ENCODE assay signal across 8 cellular contexts in the genomic region with DNA sequence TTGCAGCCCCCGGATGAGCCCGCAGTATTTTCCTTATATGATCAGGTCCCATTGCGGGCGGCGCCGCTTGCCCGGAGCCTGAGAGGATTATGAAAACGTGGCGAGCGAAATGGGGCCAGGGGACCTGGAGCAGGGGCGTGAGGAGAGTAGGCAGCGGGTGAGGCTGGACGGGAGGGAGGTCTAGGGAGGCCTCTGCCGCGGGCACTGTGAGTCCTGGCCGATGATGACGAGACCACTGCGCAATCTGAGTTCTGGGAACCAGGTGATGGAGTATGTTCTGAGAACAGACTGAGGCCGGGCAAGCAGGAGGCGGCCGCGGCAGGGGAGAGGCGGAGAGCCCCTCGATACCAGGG. TPM values are rescaled to one million over a fixed set of nuclear protein-coding genes. Genes with fewer than 3 reads are reported as not detected.
DNase-seq lines count a peak whose midpoint lies in the region; ATAC-seq and TF ChIP-seq lines count a peak whose summit lies in the region.

No MANE protein-coding gene starts in this region.

- no peaks in the 10 kb centered on the region for H3K9me3 ChIP-seq in uterus

- H3K27me3 ChIP-seq in uterus, result no peaks in the 10 kb centered on the region

- peak overlapping the region; percentile 89 for H3K4me3 Mint-ChIP-seq in activated T-helper 2 cell treated with anti-CD3 and anti-CD28 coated beads, Interferon-gamma antibody, Interleukin-2, Interleukin-4, amounts not matched to agents 10 μg/mL and 5 μg/mL and 100 μg/mL, durations not matched to agents 14 hours and 24 hours and 36 hours (ENCODE audit: low read depth)
- H3K4me3 Mint-ChIP-seq in osteocyte (ENCODE audit: unreplicated experiment), result peak overlapping the region; percentile 96

- peak overlapping the region; percentile 83 to 95 for H3K27ac ChIP-seq in uterus

- TF ChIP-seq CTCF in osteocyte (IDR thresholded peaks at IDR 0.05), result no peak
- TF ChIP-seq CTCF in uterus (IDR thresholded peaks at IDR 0.05), result no peak

- H3K4me1 Mint-ChIP-seq in activated T-helper 2 cell treated with anti-CD3 and anti-CD28 coated beads, Interferon-gamma antibody, Interleukin-2, Interleukin-4, amounts not matched to agents 10 μg/mL and 5 μg/mL and 100 μg/mL, durations not matched to agents 14 hours and 24 hours and 36 hours (ENCODE audit: low read depth), result peaks cover 56% of the 10 kb centered on the region
- H3K4me1 Mint-ChIP-seq in osteocyte (ENCODE audit: unreplicated experiment), result peaks cover 32% of the 10 kb centered on the region

- no peaks in the 10 kb centered on the region for H3K27me3 Mint-ChIP-seq in activated T-helper 2 cell treated with anti-CD3 and anti-CD28 coated beads, Interferon-gamma antibody, Interleukin-2, Interleukin-4, amounts not matched to agents 10 μg/mL and 5 μg/mL and 100 μg/mL, durations not matched to agents 14 hours and 24 hours and 36 hours (ENCODE audit: low read depth)
- no peaks in the 10 kb centered on the region for H3K27me3 Mint-ChIP-seq in osteocyte (ENCODE audit: unreplicated experiment)

- no peaks in the 10 kb centered on the region for H3K4me1 ChIP-seq in uterus

- ATAC-seq in HG02981 (IDR thresholded peaks at IDR 0.05; ENCODE audit: unreplicated experiment), result peak; percentile 12

- peak overlapping the region; percentile 98 for H3K27ac Mint-ChIP-seq in activated T-helper 2 cell treated with anti-CD3 and anti-CD28 coated beads, Interferon-gamma antibody, Interleukin-2, Interleukin-4, amounts not matched to agents 10 μg/mL and 5 μg/mL and 100 μg/mL, durations not matched to agents 14 hours and 24 hours and 36 hours
- H3K27ac Mint-ChIP-seq in osteocyte (ENCODE audit: unreplicated experiment), result peak overlapping the region; percentile 98

- H3K4me3 ChIP-seq in uterus, result peak overlapping the region; percentile 68 to 76

- peaks cover 54% of the 10 kb centered on the region for H3K36me3 Mint-ChIP-seq in activated T-helper 2 cell treated with anti-CD3 and anti-CD28 coated beads, Interferon-gamma antibody, Interleukin-2, Interleukin-4, amounts not matched to agents 10 μg/mL and 5 μg/mL and 100 μg/mL, durations not matched to agents 14 hours and 24 hours and 36 hours (ENCODE audit: low read depth)
- H3K36me3 Mint-ChIP-seq in osteocyte (ENCODE audit: unreplicated experiment), result peaks cover 20% of the 10 kb centered on the region

- H3K9me3 Mint-ChIP-seq in activated T-helper 2 cell treated with anti-CD3 and anti-CD28 coated beads, Interferon-gamma antibody, Interleukin-2, Interleukin-4, amounts not matched to agents 10 μg/mL and 5 μg/mL and 100 μg/mL, durations not matched to agents 14 hours and 24 hours and 36 hours, result peaks cover 12% of the 10 kb centered on the region
- peaks cover 12% of the 10 kb centered on the region for H3K9me3 Mint-ChIP-seq in osteocyte (ENCODE audit: unreplicated experiment)

- intact Hi-C loops in activated T-helper 2 cell treated with anti-CD3 and anti-CD28 coated beads, Interferon-gamma antibody, Interleukin-2, Interleukin-4, amounts not matched to agents 10 μg/mL and 5 μg/mL and 100 μg/mL, durations not matched to agents 14 hours and 24 hours and 36 hours (cut with micrococcal nuclease), result loop anchor here (5.0 to 10.0 kb wide), 4 partner anchors 471 to 862 kb away; partner anchors contain the start of genes CXXC1, MBD1, SKA1 and SMAD7
- intact Hi-C loops in uterus (cut with DNase I; ENCODE audit: low total_unique reads), result loop anchor here (10.0 kb wide), 1 partner anchor 329 kb away; the partner anchor contains the start of gene C18orf32

- H3K36me3 ChIP-seq in uterus, result no peaks in the 10 kb centered on the region

- peak; percentile 27 to 31 for DNase-seq in activated CD8-positive, alpha-beta memory T cell treated with anti-CD3 and anti-CD28 coated beads for 4 hours (ENCODE audit: low read depth in 2 of 2)
- no peak for DNase-seq in activated CD8-positive, alpha-beta memory T cell treated with anti-CD3 and anti-CD28 coated beads for 24 hours
- DNase-seq in NCI-H460 (ENCODE audit: extremely low read depth, low read depth), result peak; percentile 40
- no peak for DNase-seq in activated T-helper 2 cell treated with anti-CD3 and anti-CD28 coated beads, Interferon-gamma antibody, Interleukin-2, Interleukin-4, amounts not matched to agents 10 μg/mL and 5 μg/mL and 100 μg/mL, durations not matched to agents 14 hours and 24 hours and 36 hours (ENCODE audit: low spot score)
- DNase-seq in foreskin melanocyte, result peak; percentile 35
- DNase-seq in osteocyte (ENCODE audit: extremely low spot score, unreplicated experiment), result peak; percentile 88
- peak; percentile 65 to 73 for DNase-seq in uterus

- TF ChIP-seq POLR2A in uterus (IDR thresholded peaks at IDR 0.05), result no peak

RNA-seq across cellular contexts. Expression of gene ACAA2, which starts 0.8 kb away (rescaled TPM):
- total RNA-seq in NCI-H460 (2014; rRNA removed; shearing (Covaris generic)), result 82.3 and 84.5 TPM in 2 replicates
- polyA plus RNA-seq in NCI-H460 (2014; cell fraction: nucleus; rRNA removed), result 35.4 and 39.7 TPM in 2 replicates
- total RNA-seq in activated T-helper 2 cell treated with anti-CD3 and anti-CD28 coated beads, Interferon-gamma antibody, Interleukin-2, Interleukin-4, amounts not matched to agents 10 μg/mL and 5 μg/mL and 100 μg/mL, durations not matched to agents 14 hours and 24 hours and 36 hours, result 82.9 and 85.7 TPM in 2 replicates
- 57.0 and 57.7 TPM in 2 replicates for total RNA-seq in osteocyte
- 10 to 100 TPM; 21.8 to 50.5 (median 41.7) TPM for total RNA-seq in uterus

Comparison
In these comparisons a context has a peak if more than half of its experiments do, and no peak if none do; other contexts are left out.
1. DNase-seq: peak in activated CD8-positive, alpha-beta memory T cell treated with anti-CD3 and anti-CD28 coated beads for 4 hours (2 of 2), NCI-H460 (single experiment), foreskin melanocyte (single experiment), osteocyte (single experiment) and uterus (2 of 2); none in activated CD8-positive, alpha-beta memory T cell treated with anti-CD3 and anti-CD28 coated beads for 24 hours (single experiment) and activated T-helper 2 cell treated with anti-CD3 and anti-CD28 coated beads, Interferon-gamma antibody, Interleukin-2, Interleukin-4, amounts not matched to agents 10 μg/mL and 5 μg/mL and 100 μg/mL, durations not matched to agents 14 hours and 24 hours and 36 hours (single experiment).